Comparison of ENCODE assay signal across 10 cellular contexts in the genomic region with DNA sequence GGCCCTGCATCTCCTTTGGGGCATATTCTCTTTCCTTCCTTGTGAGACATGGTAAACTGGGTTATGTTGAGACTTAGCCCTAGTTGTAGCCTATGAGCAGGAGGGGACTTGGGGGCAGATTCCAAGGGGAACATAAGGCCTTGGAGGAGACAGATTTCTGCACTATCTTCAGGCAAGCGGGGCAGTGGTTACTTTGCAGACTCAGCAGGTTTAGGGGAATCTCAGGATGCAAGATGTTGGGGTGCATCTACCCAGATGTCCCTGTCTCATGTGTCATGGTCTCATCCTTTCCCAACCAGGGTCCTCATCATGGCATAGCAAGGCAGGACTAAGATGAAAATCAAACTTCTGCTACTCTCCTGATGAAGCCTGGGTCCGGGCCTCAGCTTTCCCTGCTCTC. TPM values are rescaled to one million over a fixed set of nuclear protein-coding genes. Genes with fewer than 3 reads are reported as not detected.
"Had no signal": no experiment of that assay in that cellular context is flagged by ENCODE, and none has a peak within 500 bp of the region (broad histone marks: within the 10 kb centered on the region; RNA-seq: fewer than 3 reads in every experiment).

No MANE protein-coding gene starts in this region.

- H3K4me2 ChIP-seq: GM23338, KMS-11 had no signal

- H3K4me3 ChIP-seq: GM23338 had no signal

- H3K9ac ChIP-seq: KMS-11 had no signal

- H3K27ac ChIP-seq: HL-60, KMS-11 had no signal

- FAIRE-seq: H1, H54 had no signal

- H2AFZ ChIP-seq: GM23338 had no signal

- ATAC-seq: GM23338 had no signal

- DNase-seq: H9, HCEC 1CT, IMR-90, KBM-7 had no signal

RNA-seq across cellular contexts. Expression of a gene that starts 58.6 kb away (rescaled TPM):
- total RNA-seq: GM23338, HT1080, IMR-90 had no signal
- polyA plus RNA-seq: GM23338, IMR-90 had no signal
